8 cellular contexts compared by ENCODE assay signal in genomic region chr17:76501018-76501826, GRCh38. TPM values are rescaled to one million over a fixed set of nuclear protein-coding genes. Genes with fewer than 3 reads are reported as not detected.
A peak's percentile ranks its signal among the peaks of the same experiment; 100 is the strongest.
DNase-seq lines count a peak whose midpoint lies in the region; ATAC-seq and TF ChIP-seq lines count a peak whose summit lies in the region.

RHBDF2 (minus strand) TSS chr17:76501423; CDS start chr17:76481524, 19,899 bp downstream.

- peak within 1 kb of the TSS; percentile 64 to 86 for H3K27ac ChIP-seq in liver (ENCODE audit: low read depth in 1 of 2, low read length in 2 of 2)

- H3K9ac ChIP-seq in liver (ENCODE audit: low read depth in 1 of 2, low read length in 2 of 2), result peak within 1 kb of the TSS; percentile 26 to 32

- peaks cover 30% of the 10 kb centered on the region for H3K36me3 Mint-ChIP-seq in dendritic cell treated with granulocyte-macrophage colony-stimulating factor and Interleukin-4, amounts not matched to agents 40 ng/mL and 50 ng/mL, for 4 days (ENCODE audit: low read depth)

- H3K9me3 Mint-ChIP-seq in dendritic cell treated with granulocyte-macrophage colony-stimulating factor and Interleukin-4, amounts not matched to agents 40 ng/mL and 50 ng/mL, for 4 days, result no peaks in the 10 kb centered on the region

- no peaks in the 10 kb centered on the region for H3K27me3 Mint-ChIP-seq in dendritic cell treated with granulocyte-macrophage colony-stimulating factor and Interleukin-4, amounts not matched to agents 40 ng/mL and 50 ng/mL, for 4 days

- no peak for TF ChIP-seq RAD21 in liver (IDR thresholded peaks at IDR 0.05)

- DNase-seq in AG10803 (ENCODE audit: low read depth) (peak; percentile 70), NCI-H526 treated with DMSO at 0.1 percent for 48 hours (lab: John Stamatoyannopoulos, UW) (peak; percentile 50)
- DNase-seq in activated CD4-positive, alpha-beta T cell treated with anti-CD3 and anti-CD28 coated beads, Interleukin-2, amount 50 U/mL, for 4 hours, result peak; percentile 94 to 95
- peak; percentile 95 for DNase-seq in stimulated activated CD4-positive, alpha-beta T cell treated with anti-CD3 and anti-CD28 coated beads, Interleukin-4, amount 100 ng/mL, for 24 hours

- H3K4me3 Mint-ChIP-seq in dendritic cell treated with granulocyte-macrophage colony-stimulating factor and Interleukin-4, amounts not matched to agents 40 ng/mL and 50 ng/mL, for 4 days, result peak within 1 kb of the TSS; percentile 87

- no peaks in the 10 kb centered on the region for H3K9me3 ChIP-seq in liver (ENCODE audit: control insufficient read depth in 4 of 4, low read length in 3 of 4)

- peaks cover 77% of the 10 kb centered on the region for H3K4me1 Mint-ChIP-seq in dendritic cell treated with granulocyte-macrophage colony-stimulating factor and Interleukin-4, amounts not matched to agents 40 ng/mL and 50 ng/mL, for 4 days (ENCODE audit: low read depth)

- H3K27ac Mint-ChIP-seq in dendritic cell treated with granulocyte-macrophage colony-stimulating factor and Interleukin-4, amounts not matched to agents 40 ng/mL and 50 ng/mL, for 4 days, result peak within 1 kb of the TSS; percentile 88

- WGBS in liver, result 2% methylated on average over 72 of the region's 72 CpGs

- H3K4me3 ChIP-seq in AG10803 (ENCODE audit: low read length) (peak within 1 kb of the TSS; percentile 65), liver (ENCODE audit: low read depth in 1 of 3, low read length in 3 of 3) (peak within 1 kb of the TSS; percentile 53 to 84 (median 65))

- ATAC-seq in GM19035 (IDR thresholded peaks at IDR 0.05; ENCODE audit: unreplicated experiment) (peak; percentile 74), HG03354 (IDR thresholded peaks at IDR 0.05; ENCODE audit: poor library complexity, severe bottlenecking, unreplicated experiment) (peak; percentile 71)

- H3K36me3 ChIP-seq in liver (ENCODE audit: control insufficient read depth in 4 of 4, insufficient read depth in 3 of 4, low read depth in 1 of 4, low read length in 3 of 4), result no peaks in the 10 kb centered on the region

- intact Hi-C loops in dendritic cell treated with granulocyte-macrophage colony-stimulating factor and Interleukin-4, amounts not matched to agents 40 ng/mL and 50 ng/mL, for 4 days (cut with micrococcal nuclease), result loop anchor here (1.0 kb wide), 1 partner anchor 9 kb away; no protein-coding TSS in a partner anchor

- no peak for TF ChIP-seq CTCF in AG10803 (conservative IDR thresholded peaks at IDR 0.05; ENCODE audit: low read length)
- TF ChIP-seq CTCF in liver (IDR thresholded peaks at IDR 0.05; ENCODE audit: low read depth, low read length, missing input control), result no peak

- H3K4me1 ChIP-seq in liver (ENCODE audit: control insufficient read depth in 4 of 4, insufficient read depth in 4 of 4, low read length in 3 of 4), result peaks cover 10 to 44% (median 24%) of the 10 kb centered on the region in 4 donors

- H3K27me3 ChIP-seq in liver (ENCODE audit: control insufficient read depth in 4 of 4, insufficient read depth in 4 of 4, low read length in 3 of 4), result no peaks in the 10 kb centered on the region

TF ChIP-seq in liver, 16 proteins besides CTCF, POLR2A, EP300 and RAD21:
- TF ChIP-seq TAF1 (conservative IDR thresholded peaks at IDR 0.05) (no peak), HNF4G (IDR thresholded peaks at IDR 0.05) (no peak), JUND (IDR thresholded peaks at IDR 0.05) (no peak), NR2F2 (IDR thresholded peaks at IDR 0.05) (no peak), FOXA1 (IDR thresholded peaks at IDR 0.05) (no peak), SP1 (IDR thresholded peaks at IDR 0.05) (no peak), HNF4A (conservative IDR thresholded peaks at IDR 0.05) (no peak), FOXA2 (IDR thresholded peaks at IDR 0.05) (no peak), YY1 (IDR thresholded peaks at IDR 0.05) (no peak), MAX (IDR thresholded peaks at IDR 0.05) (no peak), EGR1 (IDR thresholded peaks at IDR 0.05; ENCODE audit: low read depth in 2 of 2) (no peak)
- TF ChIP-seq, protein P1, sequence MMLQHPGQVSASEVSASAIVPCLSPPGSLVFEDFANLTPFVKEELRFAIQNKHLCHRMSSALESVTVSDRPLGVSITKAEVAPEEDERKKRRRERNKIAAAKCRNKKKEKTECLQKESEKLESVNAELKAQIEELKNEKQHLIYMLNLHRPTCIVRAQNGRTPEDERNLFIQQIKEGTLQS (IDR thresholded peaks at IDR 0.05), result no peak
- TF ChIP-seq, protein P2, sequence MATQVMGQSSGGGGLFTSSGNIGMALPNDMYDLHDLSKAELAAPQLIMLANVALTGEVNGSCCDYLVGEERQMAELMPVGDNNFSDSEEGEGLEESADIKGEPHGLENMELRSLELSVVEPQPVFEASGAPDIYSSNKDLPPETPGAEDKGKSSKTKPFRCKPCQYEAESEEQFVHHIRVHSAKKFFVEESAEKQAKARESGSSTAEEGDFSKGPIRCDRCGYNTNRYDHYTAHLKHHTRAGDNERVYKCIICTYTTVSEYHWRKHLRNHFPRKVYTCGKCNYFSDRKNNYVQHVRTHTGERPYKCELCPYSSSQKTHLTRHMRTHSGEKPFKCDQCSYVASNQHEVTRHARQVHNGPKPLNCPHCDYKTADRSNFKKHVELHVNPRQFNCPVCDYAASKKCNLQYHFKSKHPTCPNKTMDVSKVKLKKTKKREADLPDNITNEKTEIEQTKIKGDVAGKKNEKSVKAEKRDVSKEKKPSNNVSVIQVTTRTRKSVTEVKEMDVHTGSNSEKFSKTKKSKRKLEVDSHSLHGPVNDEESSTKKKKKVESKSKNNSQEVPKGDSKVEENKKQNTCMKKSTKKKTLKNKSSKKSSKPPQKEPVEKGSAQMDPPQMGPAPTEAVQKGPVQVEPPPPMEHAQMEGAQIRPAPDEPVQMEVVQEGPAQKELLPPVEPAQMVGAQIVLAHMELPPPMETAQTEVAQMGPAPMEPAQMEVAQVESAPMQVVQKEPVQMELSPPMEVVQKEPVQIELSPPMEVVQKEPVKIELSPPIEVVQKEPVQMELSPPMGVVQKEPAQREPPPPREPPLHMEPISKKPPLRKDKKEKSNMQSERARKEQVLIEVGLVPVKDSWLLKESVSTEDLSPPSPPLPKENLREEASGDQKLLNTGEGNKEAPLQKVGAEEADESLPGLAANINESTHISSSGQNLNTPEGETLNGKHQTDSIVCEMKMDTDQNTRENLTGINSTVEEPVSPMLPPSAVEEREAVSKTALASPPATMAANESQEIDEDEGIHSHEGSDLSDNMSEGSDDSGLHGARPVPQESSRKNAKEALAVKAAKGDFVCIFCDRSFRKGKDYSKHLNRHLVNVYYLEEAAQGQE (IDR thresholded peaks at IDR 0.05), result no peak

RNA-seq across cellular contexts. Expression of gene RHBDF2, which starts in this region (rescaled TPM):
- 1 to 10 TPM; 3.6 to 6.7 TPM for total RNA-seq in liver
- 1 to 10 TPM; 2.9 to 5.6 TPM for polyA plus RNA-seq in liver

Comparison
In these comparisons a context has a peak if more than half of its experiments do, and no peak if none do; other contexts are left out.
1. Peak in every context shown above with its lines: DNase-seq, ATAC-seq, H3K4me3 ChIP-seq and H3K27ac ChIP-seq.